Comparison of ENCODE assay signal across 18 cellular contexts in the genomic region with DNA sequence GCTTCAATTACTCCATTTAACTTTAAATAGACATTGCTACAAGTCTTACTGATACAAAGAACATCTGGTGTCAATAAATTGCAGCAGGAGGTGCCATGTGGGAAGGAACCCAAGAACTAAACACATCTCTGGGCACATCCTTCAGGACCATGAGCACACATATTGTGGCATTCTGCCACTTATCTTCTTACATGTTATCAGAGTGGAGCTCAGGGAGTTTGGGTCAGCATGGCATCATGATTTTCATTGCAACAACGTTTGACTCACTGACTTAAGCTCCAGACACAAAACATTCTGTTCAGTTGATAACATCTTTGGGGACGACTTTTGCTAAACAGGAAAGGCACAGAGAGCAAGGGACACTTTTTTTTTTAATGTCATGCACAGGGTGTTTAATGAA.
A peak's percentile ranks its signal among the peaks of the same experiment; 100 is the strongest.
DNase-seq lines count a peak whose midpoint lies in the region; ATAC-seq and TF ChIP-seq lines count a peak whose summit lies in the region.
"Had no signal": no experiment of that assay in that cellular context is flagged by ENCODE, and none has a peak within 500 bp of the region (broad histone marks: within the 10 kb centered on the region; RNA-seq: fewer than 3 reads in every experiment).

No MANE protein-coding gene starts in this region.

- H3K18ac ChIP-seq in IMR-90 (ENCODE audit: low read depth, low read length): no peak overlapping the region

- no CpG with 5 or more reads among the region's 2 CpGs for WGBS in IMR-90 (ENCODE audit: extremely low coverage in 2 of 2, insufficient read length in 1 of 2), 2 experiments

- no peak overlapping the region for H4K5ac ChIP-seq in IMR-90 (ENCODE audit: low read depth, low read length)

- no peak overlapping the region for H3K56ac ChIP-seq in IMR-90 (ENCODE audit: extremely low read depth, insufficient read depth, low read length)

- no peak overlapping the region for H3K4me3 Mint-ChIP-seq in nephron progenitor cell
- H3K4me3 Mint-ChIP-seq: activated T-helper 1 cell treated with anti-CD3 and anti-CD28 coated beads, Interleukin-12 subunit alpha, Interleukin-12 subunit beta, Interleukin-2, Interleukin-4 antibody, amounts not matched to agents 30 ng/mL and 10 ng/mL and 1 ng/mL, durations not matched to agents 14 hours and 24 hours and 36 hours had no signal

- ATAC-seq in IMR-90 (ENCODE audit: low read depth) (no peak), GM21619 (IDR thresholded peaks at IDR 0.05; ENCODE audit: unreplicated experiment) (no peak)

- peaks cover under 1% of the 10 kb centered on the region for H3K27me3 Mint-ChIP-seq in nephron progenitor cell (ENCODE audit: low read depth, poor library complexity)

- no peak overlapping the region for H4K91ac ChIP-seq in IMR-90 (ENCODE audit: insufficient read depth, low read depth, low read length)

- no peak overlapping the region for H2AFZ ChIP-seq in IMR-90 (replicated peaks; ENCODE audit: low read length, poor library complexity)
- H2AFZ ChIP-seq: hepatocyte, parathyroid adenoma had no signal

- dilution Hi-C loops in IMR-90 (cut with HindIII; ENCODE audit: low sequenced_read_pairs, unreplicated experiment): no loop called here

- no peak overlapping the region for H2BK5ac ChIP-seq in IMR-90 (ENCODE audit: low read depth, low read length, poor library complexity, severe bottlenecking)

- no peak overlapping the region; a peak in 1 of 4 replicates for H4K8ac ChIP-seq in IMR-90 (ENCODE audit: low read depth in 2 of 2, low read length in 2 of 2)

- DNase-seq in AG09319 (ENCODE audit: extremely low read depth, low read depth) (peak; percentile 35), IMR-90 (peak; percentile 34), choroid plexus epithelial cell (ENCODE audit: low read depth) (peak; percentile 10), nephron progenitor cell (no peak), GM19238 (ENCODE audit: insufficient read length, low spot score) (no peak), SW 1271 (lab: John Stamatoyannopoulos, UW) (no peak), GDM1 (lab: John Stamatoyannopoulos, UW) (no peak)
- DNase-seq: activated CD4-positive, alpha-beta T cell treated with anti-CD3 and anti-CD28 coated beads, Interleukin-2, amount 50 U/mL, for 48 hours; kidney glomerular epithelial cell; NCI-H1694 treated with DMSO at 0.1 percent for 48 hours; NCI-H524; stimulated activated naive CD4-positive, alpha-beta T cell had no signal

- no peak overlapping the region for H2BK120ac ChIP-seq in IMR-90 (ENCODE audit: low read depth, low read length)

- H3K27me3 ChIP-seq in IMR-90 (ENCODE audit: control insufficient read depth, insufficient read depth, low read length): no peaks in the 10 kb centered on the region
- H3K27me3 ChIP-seq: hepatocyte had no signal

- no peak overlapping the region for H3K4me2 ChIP-seq in IMR-90 (ENCODE audit: low read depth, low read length)
- H3K4me2 ChIP-seq: hepatocyte had no signal

- POLR2A ChIA-PET in IMR-90 (lab: Charles Lee; ENCODE audit: unreplicated experiment): no interaction called here

- H3K4ac ChIP-seq in IMR-90 (ENCODE audit: low read depth, low read length): no peak overlapping the region

- H3K79me1 ChIP-seq in IMR-90 (ENCODE audit: low read depth in 1 of 2, low read length in 2 of 2): no peaks in the 10 kb centered on the region

- no peak overlapping the region for H2BK20ac ChIP-seq in IMR-90 (ENCODE audit: low read depth, low read length)

- no peak overlapping the region for H2AK5ac ChIP-seq in IMR-90 (ENCODE audit: low read depth, low read length)

- H3K27ac ChIP-seq in IMR-90 (ENCODE audit: insufficient read depth, low read length): no peak overlapping the region
- H3K27ac ChIP-seq: coronary artery, epithelial cell of prostate, hepatocyte, parathyroid adenoma had no signal

- H4K20me1 ChIP-seq in IMR-90 (ENCODE audit: insufficient read depth, low read length): no peaks in the 10 kb centered on the region

- peaks cover 27% of the 10 kb centered on the region for H3K9me3 Mint-ChIP-seq in nephron progenitor cell

- peaks cover 35% of the 10 kb centered on the region for H3K4me1 Mint-ChIP-seq in nephron progenitor cell

- no peak overlapping the region for H3K23ac ChIP-seq in IMR-90 (ENCODE audit: low read depth, low read length)

- TF ChIP-seq POLR2A in IMR-90 (IDR thresholded peaks at IDR 0.05; ENCODE audit: low read depth, low read length): no peak

- H2AK9ac ChIP-seq in IMR-90 (replicated peaks; ENCODE audit: low read depth, low read length, poor library complexity): no peak overlapping the region

- no peaks in the 10 kb centered on the region for H3K36me3 ChIP-seq in IMR-90 (ENCODE audit: control insufficient read depth, insufficient read depth, low read length)

- peaks cover 26% of the 10 kb centered on the region for H3K36me3 Mint-ChIP-seq in nephron progenitor cell (ENCODE audit: low read depth)

- no peaks in the 10 kb centered on the region for H3K9me3 ChIP-seq in IMR-90 (ENCODE audit: control insufficient read depth, insufficient read depth, low read length)

- H3K4me3 ChIP-seq in IMR-90 (ENCODE audit: insufficient read depth, low read depth, low read length): no peak overlapping the region
- no peak overlapping the region for H3K4me3 ChIP-seq in choroid plexus epithelial cell (ENCODE audit: low read depth, low read length)
- H3K4me3 ChIP-seq: coronary artery, hepatocyte had no signal

- in situ Hi-C loops in IMR-90 (cut with MboI; ENCODE audit: low sequenced_read_pairs): no loop called here

- peaks cover 3% of the 10 kb centered on the region for H3K4me1 ChIP-seq in IMR-90 (ENCODE audit: control insufficient read depth, insufficient read depth, low read length)
- H3K4me1 ChIP-seq: parathyroid adenoma had no signal

- no TSS peak for BruUV-seq in IMR-90 (replicated peaks; lab: Mats Ljungman, UMichigan)

- intact Hi-C loops in IMR-90 (cut with micrococcal nuclease): no loop called here

- H3K9me1 ChIP-seq in IMR-90 (ENCODE audit: insufficient read depth, low read length): peaks cover 8% of the 10 kb centered on the region

- CTCF ChIA-PET in IMR-90 (lab: Yijun Ruan, JAX): no interaction called here

- peak overlapping the region; percentile 49 for H3K27ac Mint-ChIP-seq in nephron progenitor cell
- H3K27ac Mint-ChIP-seq: activated T-helper 1 cell treated with anti-CD3 and anti-CD28 coated beads, Interleukin-12 subunit alpha, Interleukin-12 subunit beta, Interleukin-2, Interleukin-4 antibody, amounts not matched to agents 30 ng/mL and 10 ng/mL and 1 ng/mL, durations not matched to agents 14 hours and 24 hours and 36 hours had no signal

- no peak for TF ChIP-seq RAD21 in IMR-90 (IDR thresholded peaks at IDR 0.05; ENCODE audit: low read length)

- TF ChIP-seq CTCF in AG09319 (IDR thresholded peaks at IDR 0.05; ENCODE audit: low read depth, low read length) (no peak), IMR-90 (conservative IDR thresholded peaks at IDR 0.05; ENCODE audit: low read depth, low read length) (no peak), choroid plexus epithelial cell (conservative IDR thresholded peaks at IDR 0.05; ENCODE audit: low read depth, low read length) (no peak), nephron progenitor cell (IDR thresholded peaks at IDR 0.05) (no peak)

- H3K14ac ChIP-seq in IMR-90 (replicated peaks; ENCODE audit: low read depth, low read length): no peak overlapping the region

- H2BK15ac ChIP-seq in IMR-90 (ENCODE audit: low read depth, low read length): no peak overlapping the region

- H3K9ac ChIP-seq in IMR-90 (ENCODE audit: low read depth, low read length): no peak overlapping the region
- H3K9ac ChIP-seq: parathyroid adenoma had no signal

TF ChIP-seq in IMR-90, 13 proteins besides CTCF, POLR2A, EP300 and RAD21:
- TF ChIP-seq RFX5 (IDR thresholded peaks at IDR 0.05; ENCODE audit: low read depth, low read length): no peak
- TF ChIP-seq CEBPB (IDR thresholded peaks at IDR 0.05; ENCODE audit: low read depth, low read length): peak; percentile 22; the same call in 1 of the 2 replicates

Comparison
In these comparisons a context has a peak if more than half of its experiments do, and no peak if none do; other contexts are left out.
1. DNase-seq: peak in AG09319 (single experiment), IMR-90 (single experiment) and choroid plexus epithelial cell (single experiment); none in nephron progenitor cell (single experiment), GM19238 (single experiment), SW 1271 (0 of 2) and GDM1 (single experiment).